In genomic region chrX:119826399-119826959, GRCh38 we compare ENCODE assay signal across 11 cellular contexts. TPM values are rescaled to one million over a fixed set of nuclear protein-coding genes. Genes with fewer than 3 reads are reported as not detected.
A peak's percentile ranks its signal among the peaks of the same experiment; 100 is the strongest.
DNase-seq lines count a peak whose midpoint lies in the region; ATAC-seq and TF ChIP-seq lines count a peak whose summit lies in the region.
"Had no signal": no experiment of that assay in that cellular context is flagged by ENCODE, and none has a peak within 500 bp of the region (broad histone marks: within the 10 kb centered on the region; RNA-seq: fewer than 3 reads in every experiment).

No MANE protein-coding gene starts in this region.

- H3K27me3 ChIP-seq in BLaER1 (no peaks in the 10 kb centered on the region), A673 (replicated peaks; ENCODE audit: insufficient read depth, low read depth, low read length, poor library complexity) (no peaks in the 10 kb centered on the region)

- no peak for TF ChIP-seq CTCF in fibroblast of villous mesenchyme (IDR thresholded peaks at IDR 0.05; ENCODE audit: insufficient read depth, low read depth, low read length)
- no peak for TF ChIP-seq CTCF in A673 (conservative IDR thresholded peaks at IDR 0.05; ENCODE audit: low read depth, low read length)

- no peak for ATAC-seq in HG03139 (IDR thresholded peaks at IDR 0.05; ENCODE audit: unreplicated experiment)

- H3K36me3 ChIP-seq in BLaER1 (peaks cover 26% of the 10 kb centered on the region), A673 (ENCODE audit: insufficient read depth, low read length, poor library complexity, severe bottlenecking) (peaks cover under 1% of the 10 kb centered on the region)

- intact Hi-C loops in A673 (cut with micrococcal nuclease; ENCODE audit: unreplicated experiment): no loop called here

- peak; percentile 48 for DNase-seq in HT1080 (ENCODE audit: low read depth)
- DNase-seq in fibroblast of villous mesenchyme (ENCODE audit: low read depth): peak; percentile 63
- no peak for DNase-seq in activated gamma-delta T cell treated with Interleukin-2 at 50 U/mL for 16 hours
- no peak for DNase-seq in A673 (ENCODE audit: low spot score)
- DNase-seq: CD8-positive, alpha-beta memory T cell; kidney glomerular epithelial cell; NCI-H2171; right cardiac atrium; stimulated activated naive CD4-positive, alpha-beta T cell had no signal

- CTCF ChIA-PET in A673 (lab: Charles Lee): no interaction called here

- H3K4me3 ChIP-seq in BLaER1: no peak overlapping the region
- no peak overlapping the region for H3K4me3 ChIP-seq in fibroblast of villous mesenchyme (ENCODE audit: low read depth, low read length)
- no peak overlapping the region for H3K4me3 ChIP-seq in A673 (ENCODE audit: low read depth, low read length, poor library complexity, severe bottlenecking)

- H3K27ac ChIP-seq in BLaER1: no peak overlapping the region
- no peak overlapping the region for H3K27ac ChIP-seq in A673 (ENCODE audit: low read depth, low read length, poor library complexity, severe bottlenecking)

- BruUV-seq in A673 (replicated peaks; lab: Mats Ljungman, UMichigan): no TSS peak

- no peak overlapping the region for H3K9ac ChIP-seq in BLaER1

- no peaks in the 10 kb centered on the region for H4K20me1 ChIP-seq in BLaER1

- H3K4me2 ChIP-seq in BLaER1: peak overlapping the region; percentile 8; the same call in 1 of the 2 replicates

- peaks cover 58% of the 10 kb centered on the region for H3K4me1 ChIP-seq in BLaER1
- no peaks in the 10 kb centered on the region for H3K4me1 ChIP-seq in A673 (ENCODE audit: insufficient read depth, low read length, poor library complexity, severe bottlenecking)

- H3K9me3 ChIP-seq in BLaER1 (no peaks in the 10 kb centered on the region), A673 (ENCODE audit: low read depth, low read length, poor library complexity, severe bottlenecking) (no peaks in the 10 kb centered on the region)

- POLR2A ChIA-PET in A673 (lab: Charles Lee; ENCODE audit: low non-redundant PET): no interaction called here

RNA-seq across cellular contexts. Expression of gene UPF3B, which starts 26.3 kb away (rescaled TPM):
- total RNA-seq in HT1080 (2014; rRNA removed; shearing (Covaris generic)): 4.1 and 4.5 TPM in 2 replicates
- polyA plus RNA-seq in HT1080 (2015; cell fraction: cytosol; rRNA removed): 5.2 and 5.3 TPM in 2 replicates
- 4.8 and 5.7 TPM in 2 replicates for polyA plus RNA-seq in HT1080 (2015; cell fraction: nucleus; rRNA removed)
- total RNA-seq in fibroblast of villous mesenchyme: 1.3 and 1.7 TPM in 2 replicates
- total RNA-seq in A673 (2021): 22.6 and 23.4 TPM in 2 replicates

RNA-seq across cellular contexts. Expression of gene RPL39, which starts 35.0 kb away (rescaled TPM):
- 1,022 and 1,546 TPM in 2 replicates for total RNA-seq in HT1080 (2014; rRNA removed; shearing (Covaris generic))
- polyA plus RNA-seq in HT1080 (2015; cell fraction: cytosol; rRNA removed): 2,675 and 3,019 TPM in 2 replicates
- polyA plus RNA-seq in HT1080 (2015; cell fraction: nucleus; rRNA removed): 762 and 898 TPM in 2 replicates
- total RNA-seq in fibroblast of villous mesenchyme: 937 and 1,300 TPM in 2 replicates
- 1,626 and 1,742 TPM in 2 replicates for total RNA-seq in A673 (2021)

RNA-seq across cellular contexts. Expression of gene RNF113A, which starts 45.1 kb away (rescaled TPM):
- 21.5 and 27.3 TPM in 2 replicates for total RNA-seq in HT1080 (2014; rRNA removed; shearing (Covaris generic))
- polyA plus RNA-seq in HT1080 (2015; cell fraction: cytosol; rRNA removed): 14.7 and 16.0 TPM in 2 replicates
- 14.1 and 15.4 TPM in 2 replicates for polyA plus RNA-seq in HT1080 (2015; cell fraction: nucleus; rRNA removed)
- 9.1 and 12.9 TPM in 2 replicates for total RNA-seq in fibroblast of villous mesenchyme
- 15.2 and 18.1 TPM in 2 replicates for total RNA-seq in A673 (2021)

RNA-seq across cellular contexts. Expression of gene NDUFA1, which starts 45.2 kb away (rescaled TPM):
- total RNA-seq in HT1080 (2014; rRNA removed; shearing (Covaris generic)): 45.8 and 102 TPM in 2 replicates
- 86.4 and 93.8 TPM in 2 replicates for polyA plus RNA-seq in HT1080 (2015; cell fraction: cytosol; rRNA removed)
- 27.4 and 29.7 TPM in 2 replicates for polyA plus RNA-seq in HT1080 (2015; cell fraction: nucleus; rRNA removed)
- total RNA-seq in fibroblast of villous mesenchyme: 67.8 and 68.6 TPM in 2 replicates
- 111 and 123 TPM in 2 replicates for total RNA-seq in A673 (2021)

Comparison
In these comparisons a context has a peak if more than half of its experiments do, and no peak if none do; other contexts are left out.
1. DNase-seq: peak in HT1080 (single experiment) and fibroblast of villous mesenchyme (single experiment); none in activated gamma-delta T cell treated with Interleukin-2 at 50 U/mL for 16 hours (single experiment) and A673 (single experiment).